ENCODE assay signal across 9 cellular contexts in the genomic region with DNA sequence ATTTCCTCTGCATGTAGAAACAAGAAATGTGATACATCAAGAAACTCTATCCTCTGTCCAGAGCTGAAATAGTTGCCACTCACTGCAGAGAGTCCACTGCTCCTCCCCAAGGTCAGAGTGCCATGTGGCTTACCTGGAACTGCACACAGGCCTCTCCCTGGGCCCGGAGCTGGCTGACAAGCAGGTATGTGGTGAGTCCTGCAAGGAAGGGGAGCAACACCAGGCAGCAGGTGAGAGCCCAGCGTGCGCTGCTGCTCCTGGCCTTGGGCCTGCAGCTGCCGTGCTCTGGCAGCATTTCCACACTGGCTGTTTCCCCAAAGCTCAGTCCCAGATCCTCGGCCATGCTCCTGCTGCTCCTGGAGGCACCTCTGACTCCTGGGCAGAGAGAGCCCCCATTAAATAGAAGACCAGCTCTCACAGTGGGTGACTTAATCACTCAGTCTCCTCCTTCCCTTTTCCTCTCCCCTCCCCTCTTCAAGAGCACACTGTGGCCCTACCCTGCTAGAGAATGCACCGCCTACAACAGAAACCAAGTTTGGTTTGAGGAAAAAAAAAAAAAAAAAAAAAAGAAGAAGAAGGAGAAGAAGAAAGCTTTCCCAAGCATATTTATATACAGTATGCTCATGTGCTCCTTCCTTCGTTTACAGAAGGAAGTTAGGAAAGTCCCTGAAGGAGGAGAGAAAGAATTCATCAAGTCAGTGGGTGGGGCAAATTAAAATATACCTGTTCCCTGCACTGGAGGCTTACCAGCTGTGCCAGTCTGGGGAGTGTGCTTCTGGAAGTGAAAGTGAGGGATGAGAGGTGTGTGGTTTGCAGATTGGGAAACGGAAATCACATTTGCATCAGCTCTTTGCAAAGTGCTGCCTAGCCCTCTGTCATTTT. TPM values are rescaled to one million over a fixed set of nuclear protein-coding genes. Genes with fewer than 3 reads are reported as not detected.
A peak's percentile ranks its signal among the peaks of the same experiment; 100 is the strongest.
DNase-seq lines count a peak whose midpoint lies in the region; ATAC-seq and TF ChIP-seq lines count a peak whose summit lies in the region.
"Had no signal": no experiment of that assay in that cellular context is flagged by ENCODE, and none has a peak within 500 bp of the region (broad histone marks: within the 10 kb centered on the region; RNA-seq: fewer than 3 reads in every experiment).

A gene (minus strand): TSS at position 370 of the 882 bp plus-strand sequence. CDS start 27 bp downstream, at position 343.

- peaks cover 3% of the 10 kb centered on the region for H3K4me1 ChIP-seq in ovary (ENCODE audit: insufficient read depth)

- intact Hi-C loops in ovary (cut with DNase I), result no loop called here

- H3K27ac ChIP-seq in ovary, result no peak within 1 kb of the TSS

- whole genome bisulfite sequencing in ovary, 3 donors, result 11 to 16% (median 15%) methylated on average over 8 of the region's 8 CpGs

- no peak for TF ChIP-seq CTCF in ovary (IDR thresholded peaks at IDR 0.05)

- H3K4me3 ChIP-seq in ovary, result no peak within 1 kb of the TSS

- no peak for TF ChIP-seq EP300 in ovary (IDR thresholded peaks at IDR 0.05)

- H3K9me3 ChIP-seq in ovary, result no peaks in the 10 kb centered on the region

- no peaks in the 10 kb centered on the region for H3K36me3 ChIP-seq in ovary

- peak; percentile 90 for ATAC-seq in GM19463 (IDR thresholded peaks at IDR 0.05; ENCODE audit: unreplicated experiment)
- ATAC-seq in HG03469 (IDR thresholded peaks at IDR 0.05; ENCODE audit: unreplicated experiment), result peak; percentile 84

- no peaks in the 10 kb centered on the region for H3K27me3 ChIP-seq in ovary

- TF ChIP-seq POLR2A in ovary (IDR thresholded peaks at IDR 0.05), result no peak

- peak; percentile 77 for DNase-seq in DMS53 treated with DMSO at 0.1 percent for 48 hours (lab: John Stamatoyannopoulos, UW; ENCODE audit: unreplicated experiment)
- DNase-seq in SHP77 (lab: John Stamatoyannopoulos, UW), result peak; percentile 45 to 65
- DNase-seq in fibroblast of gingiva (ENCODE audit: low read depth), result peak; percentile 41
- DNase-seq in ovary, result peak in 3 of 5 donors; percentile 8 to 41 (median 19)
- DNase-seq in NCI-H187 (lab: John Stamatoyannopoulos, UW), result no peak
- DNase-seq in activated effector memory CD4-positive, alpha-beta T cell treated with Interleukin-2 at 50 U/mL for 16 hours, result no peak

RNA-seq across cellular contexts. Expression of the gene that starts here (rescaled TPM):
- total RNA-seq in ovary, result under 1 TPM; 0.10 to 0.34 (median 0.24) TPM
- under 1 TPM; 0.02 to 0.53 TPM for polyA plus RNA-seq in ovary
- total RNA-seq: SK-MEL-5 had no signal

Comparison
In these comparisons a context has a peak if more than half of its experiments do, and no peak if none do; other contexts are left out.
1. Peak in DNase-seq in ovary; RNA of the gene not detected or under 1 TPM.
2. DNase-seq: peak in DMS53 treated with DMSO at 0.1 percent for 48 hours (single experiment), SHP77 (2 of 2) and fibroblast of gingiva (single experiment); none in NCI-H187 (0 of 2) and activated effector memory CD4-positive, alpha-beta T cell treated with Interleukin-2 at 50 U/mL for 16 hours (single experiment).